1 cellular context compared by ENCODE assay signal in the genomic region with DNA sequence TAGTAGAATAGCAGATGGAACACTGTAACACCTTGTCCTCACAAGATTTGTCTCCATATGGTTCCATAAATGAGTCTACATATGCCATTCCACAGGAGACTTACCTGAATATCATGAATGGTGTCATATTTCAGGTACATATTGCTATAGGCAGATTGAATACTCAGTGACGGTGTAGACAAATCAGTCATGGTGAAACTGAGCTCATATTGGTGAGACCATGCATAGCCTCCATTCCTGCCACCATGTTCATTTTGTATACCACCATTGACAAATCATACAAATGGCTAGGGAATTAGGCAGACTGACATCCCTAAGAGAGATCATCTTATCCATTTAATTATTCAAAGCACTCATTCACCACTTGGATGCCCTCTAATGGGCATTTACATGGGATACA.
TF ChIP-seq lines count a peak whose summit lies in the region.

No MANE protein-coding gene starts in this region.

TF ChIP-seq in WTC11, 78 proteins besides CTCF, POLR2A, EP300 and RAD21 (continued from another document):
- no peak for TF ChIP-seq ESRRA (CRISPR knock-in tag; IDR thresholded peaks at IDR 0.05; ENCODE audit: borderline replicate concordance)
TF ChIP-seq in WTC11: peak in this region for 0.
